20 cellular contexts compared by ENCODE assay signal in genomic region chr9:15400281-15400941, GRCh38. TPM values are rescaled to one million over a fixed set of nuclear protein-coding genes. Genes with fewer than 3 reads are reported as not detected.
DNase-seq lines count a peak whose midpoint lies in the region; ATAC-seq and TF ChIP-seq lines count a peak whose summit lies in the region.
"Had no signal": no experiment of that assay in that cellular context is flagged by ENCODE, and none has a peak within 500 bp of the region (broad histone marks: within the 10 kb centered on the region; RNA-seq: fewer than 3 reads in every experiment).

No MANE protein-coding gene starts in this region.

- peak; percentile 66 for DNase-seq in EH (ENCODE audit: low read depth)
- peak; percentile 77 for DNase-seq in OCI-M1 (lab: John Stamatoyannopoulos, UW)
- peak; percentile 49 for DNase-seq in dedifferentiated amniotic fluid mesenchymal stem cell (ENCODE audit: extremely low spot score)
- no peak for DNase-seq in stimulated activated naive B cell treated with anti-CD40 and anti-IgM and Interleukin-4, amounts not matched to agents 10 μg/mL and 1 μg/mL and 100 μg/mL, for 72 hours
- no peak for DNase-seq in SKM-1 (lab: John Stamatoyannopoulos, UW; ENCODE audit: unreplicated experiment)
- DNase-seq in cortex of kidney (lab: John Stamatoyannopoulos, UW), result no peak
- DNase-seq in foreskin keratinocyte, result no peak
- DNase-seq: activated CD4-positive, alpha-beta T cell treated with anti-CD3 and anti-CD28 coated beads for 1 hour; central memory CD4-positive, alpha-beta T cell; endodermal cell; NCI-H1105 treated with DMSO at 0.1 percent for 48 hours; NCI-H2107; NCI-H524; ovary; stimulated activated CD4-positive, alpha-beta T cell treated with anti-CD3 and anti-CD28 coated beads, Interleukin-2, amount 100 ng/mL, for 48 hours; T-helper 17 cell; uterus had no signal

- no peaks in the 10 kb centered on the region for H3K4me1 Mint-ChIP-seq in nephron
- no peaks in the 10 kb centered on the region for H3K4me1 Mint-ChIP-seq in stimulated activated naive B cell treated with anti-CD40 and anti-IgM and Interleukin-4, amounts not matched to agents 10 μg/mL and 1 μg/mL and 100 μg/mL, for 72 hours
- H3K4me1 Mint-ChIP-seq: activated T-helper 17 cell treated with anti-CD3 and anti-CD28 coated beads, Interleukin-2, amount 50 U/mL, for 72 hours; endodermal cell; T-helper 17 cell had no signal

- H3K27ac Mint-ChIP-seq in nephron, result peak overlapping the region; percentile 17 to 50 (median 30)
- no peak overlapping the region for H3K27ac Mint-ChIP-seq in stimulated activated naive B cell treated with anti-CD40 and anti-IgM and Interleukin-4, amounts not matched to agents 10 μg/mL and 1 μg/mL and 100 μg/mL, for 72 hours
- H3K27ac Mint-ChIP-seq: activated T-helper 17 cell treated with anti-CD3 and anti-CD28 coated beads, Interleukin-2, amount 50 U/mL, for 72 hours; endodermal cell; T-helper 17 cell had no signal

- H3K27me3 Mint-ChIP-seq in nephron (ENCODE audit: low read depth), result peaks cover 3% of the 10 kb centered on the region
- H3K27me3 Mint-ChIP-seq in stimulated activated naive B cell treated with anti-CD40 and anti-IgM and Interleukin-4, amounts not matched to agents 10 μg/mL and 1 μg/mL and 100 μg/mL, for 72 hours, result peaks cover 3 to 5% of the 10 kb centered on the region in 2 donors

- no peak overlapping the region for H3K27ac ChIP-seq in foreskin keratinocyte
- H3K27ac ChIP-seq: ovary, uterus had no signal

- peaks cover 1% of the 10 kb centered on the region for H3K36me3 Mint-ChIP-seq in nephron (ENCODE audit: low read depth)
- no peaks in the 10 kb centered on the region for H3K36me3 Mint-ChIP-seq in stimulated activated naive B cell treated with anti-CD40 and anti-IgM and Interleukin-4, amounts not matched to agents 10 μg/mL and 1 μg/mL and 100 μg/mL, for 72 hours

- TF ChIP-seq CTCF in nephron (IDR thresholded peaks at IDR 0.05; ENCODE audit: unreplicated experiment in 3 of 3) (no peak), foreskin keratinocyte (conservative IDR thresholded peaks at IDR 0.05) (no peak)

- no peak overlapping the region for H3K4me3 Mint-ChIP-seq in nephron
- no peak overlapping the region for H3K4me3 Mint-ChIP-seq in stimulated activated naive B cell treated with anti-CD40 and anti-IgM and Interleukin-4, amounts not matched to agents 10 μg/mL and 1 μg/mL and 100 μg/mL, for 72 hours
- H3K4me3 Mint-ChIP-seq: activated T-helper 17 cell treated with anti-CD3 and anti-CD28 coated beads, Interleukin-2, amount 50 U/mL, for 72 hours; endodermal cell; T-helper 17 cell had no signal

- no peak for ATAC-seq in stimulated activated naive B cell treated with anti-CD40 and anti-IgM and Interleukin-4, amounts not matched to agents 10 μg/mL and 1 μg/mL and 100 μg/mL, for 72 hours (replicated peaks)
- no peak for ATAC-seq in foreskin keratinocyte
- ATAC-seq: activated T-helper 17 cell treated with anti-CD3 and anti-CD28 coated beads, Interleukin-2, amount 50 U/mL, for 72 hours; left lobe of liver; T-helper 17 cell had no signal

- no peaks in the 10 kb centered on the region for H3K4me1 ChIP-seq in foreskin keratinocyte
- H3K4me1 ChIP-seq: uterus had no signal

- H3K9me3 Mint-ChIP-seq in nephron, result peaks cover 26% of the 10 kb centered on the region
- H3K9me3 Mint-ChIP-seq in stimulated activated naive B cell treated with anti-CD40 and anti-IgM and Interleukin-4, amounts not matched to agents 10 μg/mL and 1 μg/mL and 100 μg/mL, for 72 hours, result peaks cover 5 to 9% of the 10 kb centered on the region in 2 donors
- H3K9me3 Mint-ChIP-seq: activated T-helper 17 cell treated with anti-CD3 and anti-CD28 coated beads, Interleukin-2, amount 50 U/mL, for 72 hours had no signal

- no peaks in the 10 kb centered on the region for H3K27me3 ChIP-seq in foreskin keratinocyte
- H3K27me3 ChIP-seq: ovary, uterus had no signal

RNA-seq across cellular contexts. Expression of gene SNAPC3, which starts 22.3 kb away (rescaled TPM):
- total RNA-seq in foreskin keratinocyte, result 21.7 and 23.4 TPM in 2 replicates
- polyA plus RNA-seq in foreskin keratinocyte, result 8.5 and 10.1 TPM in 2 replicates

Comparison
In these comparisons a context has a peak if more than half of its experiments do, and no peak if none do; other contexts are left out.
1. DNase-seq: peak in EH (single experiment), OCI-M1 (single experiment) and dedifferentiated amniotic fluid mesenchymal stem cell (single experiment); none in stimulated activated naive B cell treated with anti-CD40 and anti-IgM and Interleukin-4, amounts not matched to agents 10 μg/mL and 1 μg/mL and 100 μg/mL, for 72 hours (single experiment), SKM-1 (single experiment), cortex of kidney (single experiment) and foreskin keratinocyte (0 of 2).